Comparison of ENCODE assay signal across 1 cellular context in genomic region chr14:82113710-82114109, GRCh38.
TF ChIP-seq lines count a peak whose summit lies in the region.

No MANE protein-coding gene starts in this region.

TF ChIP-seq in GM12878, 131 proteins besides CTCF, POLR2A, EP300 and RAD21 (continued from another document):
- TF ChIP-seq USF2 (IDR thresholded peaks at IDR 0.05; ENCODE audit: borderline replicate concordance, low read depth, low read length) = no peak
- TF ChIP-seq BMI1 (IDR thresholded peaks at IDR 0.05; ENCODE audit: borderline replicate concordance) = no peak
- no peak for TF ChIP-seq E2F8 (IDR thresholded peaks at IDR 0.05; ENCODE audit: low read depth, partially characterized antibody)
- no peak for TF ChIP-seq PRDM15 (CRISPR knock-in tag; IDR thresholded peaks at IDR 0.05)
- TF ChIP-seq DPF2 (IDR thresholded peaks at IDR 0.05) = no peak
- no peak for TF ChIP-seq SPI1 (IDR thresholded peaks at IDR 0.05; ENCODE audit: borderline replicate concordance, insufficient read depth, low read depth, low read length)
- TF ChIP-seq RAD51 (IDR thresholded peaks at IDR 0.05) = no peak
- no peak for TF ChIP-seq EZH2 (IDR thresholded peaks at IDR 0.05; ENCODE audit: borderline replicate concordance, control insufficient read depth, low read depth, low read length)
- no peak for TF ChIP-seq PBX3 (IDR thresholded peaks at IDR 0.05; ENCODE audit: insufficient replicate concordance, low read depth, low read length)
- TF ChIP-seq JUND (IDR thresholded peaks at IDR 0.05; ENCODE audit: low read depth, low read length) = no peak
